14 cellular contexts compared by ENCODE assay signal in the genomic region with DNA sequence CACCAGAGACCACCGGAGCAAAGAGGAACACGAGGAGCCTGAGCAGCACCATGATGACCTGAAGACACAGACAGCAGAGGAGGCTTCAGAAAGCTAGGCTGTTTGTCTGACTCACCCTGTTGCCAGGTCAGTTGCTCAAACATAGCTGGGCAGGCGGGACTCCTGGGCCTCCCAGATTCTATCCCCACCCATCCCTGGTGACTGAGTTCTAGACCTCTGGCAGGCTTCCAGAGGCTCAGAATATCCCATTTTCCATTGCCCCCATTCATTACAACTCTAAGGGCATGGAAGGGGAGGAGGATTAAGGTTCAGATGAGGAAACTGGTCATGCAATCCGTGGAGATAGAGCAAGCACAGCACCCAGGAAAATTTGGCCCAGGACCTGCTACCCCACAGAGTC. TPM values are rescaled to one million over a fixed set of nuclear protein-coding genes. Genes with fewer than 3 reads are reported as not detected.
DNase-seq lines count a peak whose midpoint lies in the region; ATAC-seq and TF ChIP-seq lines count a peak whose summit lies in the region.
"Had no signal": no experiment of that assay in that cellular context is flagged by ENCODE, and none has a peak within 500 bp of the region (broad histone marks: within the 10 kb centered on the region; RNA-seq: fewer than 3 reads in every experiment).

A gene with protein sequence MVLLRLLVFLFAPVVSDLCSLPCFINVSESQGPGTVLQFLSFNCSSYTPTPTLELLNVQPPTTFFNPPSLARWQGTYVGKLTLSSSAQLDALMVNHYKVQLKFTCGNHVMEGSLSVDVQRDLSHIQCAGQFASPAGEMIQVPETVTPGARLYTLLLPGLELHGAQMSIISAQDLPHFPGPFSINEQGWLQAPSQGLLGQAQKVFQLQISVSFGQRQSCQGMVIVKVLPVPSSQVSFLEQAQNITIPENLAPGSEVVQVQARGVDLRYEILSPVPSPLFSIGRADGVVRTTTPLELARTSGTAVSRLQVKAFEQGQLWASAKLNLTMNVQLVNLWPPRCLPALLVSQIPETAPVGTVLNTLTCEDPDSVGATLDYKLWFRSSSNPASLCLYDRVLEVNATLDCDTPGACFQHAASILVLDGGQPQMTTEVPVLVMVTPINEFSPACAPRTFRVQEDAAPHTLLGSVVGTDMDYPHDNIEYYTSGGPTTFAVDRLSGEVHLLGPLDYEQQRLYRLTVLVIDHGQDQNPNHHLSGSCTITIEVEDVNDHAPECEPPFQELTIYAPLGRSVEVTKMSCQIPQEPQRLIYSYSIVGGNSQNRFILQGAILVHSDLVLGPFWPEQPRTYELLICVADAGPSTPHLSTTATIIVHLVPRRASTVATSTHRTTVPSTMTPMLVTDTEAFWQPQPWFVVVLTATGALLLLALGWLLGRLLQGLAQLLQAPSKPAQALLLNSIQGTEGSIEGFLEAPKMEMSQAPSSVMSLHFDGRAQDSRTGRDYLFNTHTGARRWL (minus strand): TSS at position 113 of the 400 bp plus-strand sequence. CDS start 61 bp downstream, at position 52.

- ATAC-seq in left ventricle myocardium superior (no peak), T-helper 17 cell (no peak), GM18858 (IDR thresholded peaks at IDR 0.05; ENCODE audit: unreplicated experiment) (no peak), GM21360 (IDR thresholded peaks at IDR 0.05; ENCODE audit: unreplicated experiment) (no peak)

- H3K27me3 Mint-ChIP-seq in T-helper 17 cell, result peaks cover 17% of the 10 kb centered on the region

- H3K9me3 ChIP-seq in left ventricle myocardium inferior (replicated peaks) (no peaks in the 10 kb centered on the region), T-helper 17 cell (ENCODE audit: control insufficient read depth, low read length, poor library complexity, severe bottlenecking) (no peaks in the 10 kb centered on the region)

- peaks cover 2% of the 10 kb centered on the region for H3K36me3 Mint-ChIP-seq in T-helper 17 cell (ENCODE audit: low read depth)

- no peak within 1 kb of the TSS for H3K4me3 Mint-ChIP-seq in T-helper 17 cell
- H3K4me3 Mint-ChIP-seq: activated CD4-positive, alpha-beta T cell treated with anti-CD3 and anti-CD28 coated beads, Interleukin-2, amount 10 ng/mL, durations not matched to agents 24 days and 14 days had no signal

- H3K27ac ChIP-seq in left ventricle myocardium inferior (replicated peaks), result no peak within 1 kb of the TSS

- H3K4me1 Mint-ChIP-seq in T-helper 17 cell, result peaks cover 15% of the 10 kb centered on the region

- H3K36me3 ChIP-seq in left ventricle myocardium inferior, result no peaks in the 10 kb centered on the region

- no peak within 1 kb of the TSS for H3K4me3 ChIP-seq in left ventricle myocardium inferior
- no peak within 1 kb of the TSS for H3K4me3 ChIP-seq in fibroblast of villous mesenchyme (ENCODE audit: low read depth, low read length)
- H3K4me3 ChIP-seq: skin epidermis had no signal

- H3K27ac Mint-ChIP-seq in T-helper 17 cell, result peak within 1 kb of the TSS; percentile 73
- H3K27ac Mint-ChIP-seq: activated CD4-positive, alpha-beta T cell treated with anti-CD3 and anti-CD28 coated beads, Interleukin-2, amount 10 ng/mL, durations not matched to agents 24 days and 14 days had no signal

- DNase-seq in left ventricle myocardium superior (peak; percentile 39), left ventricle myocardium inferior (no peak), T-helper 17 cell (no peak), fibroblast of villous mesenchyme (ENCODE audit: low read depth) (peak; percentile 70), dermis blood vessel endothelial cell (no peak), NCI-H446 (lab: John Stamatoyannopoulos, UW) (no peak)
- DNase-seq: activated CD4-positive, alpha-beta T cell treated with anti-CD3 and anti-CD28 coated beads, Interleukin-2, amount 10 ng/mL, durations not matched to agents 24 days and 14 days; NCI-H2171; SHP77 treated with DMSO at 0.1 percent for 48 hours; stimulated activated CD8-positive, alpha-beta memory T cell treated with anti-CD3 and anti-CD28 coated beads, Interleukin-4, amount 100 ng/mL, for 48 hours had no signal

- TF ChIP-seq CTCF in left ventricle myocardium inferior (IDR thresholded peaks at IDR 0.05; ENCODE audit: borderline replicate concordance) (no peak), fibroblast of villous mesenchyme (IDR thresholded peaks at IDR 0.05; ENCODE audit: insufficient read depth, low read depth, low read length) (no peak)

- H3K4me1 ChIP-seq in left ventricle myocardium inferior, result peaks cover 24% of the 10 kb centered on the region

- no peaks in the 10 kb centered on the region for H3K27me3 ChIP-seq in left ventricle myocardium inferior (ENCODE audit: low read depth)

- intact Hi-C loops in left ventricle myocardium superior (cut with micrococcal nuclease) (loop anchor here (5.0 kb wide), 1 partner anchor 43 kb away; no protein-coding TSS in a partner anchor), left ventricle myocardium inferior (cut with micrococcal nuclease) (loop anchor here (5.0 kb wide), 1 partner anchor 43 kb away; no protein-coding TSS in a partner anchor)

RNA-seq across cellular contexts. Expression of the gene that starts here (rescaled TPM):
- not detected for total RNA-seq in left ventricle myocardium superior
- total RNA-seq in left ventricle myocardium inferior, result not detected
- under 1 TPM in 1 of 2 donors, not detected in 1; 0.37 TPM for total RNA-seq in T-helper 17 cell
- total RNA-seq in fibroblast of villous mesenchyme, result not detected in 2 replicates
- not detected in 2 replicates for total RNA-seq in dermis blood vessel endothelial cell
- total RNA-seq: activated CD4-positive, alpha-beta T cell treated with anti-CD3 and anti-CD28 coated beads, Interleukin-2, amount 10 ng/mL, durations not matched to agents 24 days and 14 days; lung microvascular endothelial cell had no signal

Comparison
In these comparisons a context has a peak if more than half of its experiments do, and no peak if none do; other contexts are left out.
1. Peak in DNase-seq in left ventricle myocardium superior; RNA of the gene not detected or under 1 TPM.
2. Peak in DNase-seq in fibroblast of villous mesenchyme; RNA of the gene not detected or under 1 TPM.